In genomic region chr17:18626152-18626870, GRCh38 we compare ENCODE assay signal across 12 cellular contexts. TPM values are rescaled to one million over a fixed set of nuclear protein-coding genes. Genes with fewer than 3 reads are reported as not detected.
A peak's percentile ranks its signal among the peaks of the same experiment; 100 is the strongest.
DNase-seq lines count a peak whose midpoint lies in the region; ATAC-seq and TF ChIP-seq lines count a peak whose summit lies in the region.
"Had no signal": no experiment of that assay in that cellular context is flagged by ENCODE, and none has a peak within 500 bp of the region (broad histone marks: within the 10 kb centered on the region; RNA-seq: fewer than 3 reads in every experiment).

No MANE protein-coding gene starts in this region.

- no peak for TF ChIP-seq CTCF in left ventricle myocardium inferior (IDR thresholded peaks at IDR 0.05; ENCODE audit: borderline replicate concordance)
- no peak for TF ChIP-seq CTCF in heart left ventricle (IDR thresholded peaks at IDR 0.05)
- no peak for TF ChIP-seq CTCF in SU-DHL-6 (IDR thresholded peaks at IDR 0.05; ENCODE audit: insufficient read depth, low read length, poor library complexity, severe bottlenecking)
- TF ChIP-seq CTCF in upper lobe of right lung (IDR thresholded peaks at IDR 0.05) = no peak

- no peak for DNase-seq in left ventricle myocardium inferior
- no peak for DNase-seq in heart left ventricle
- peak; percentile 1 for DNase-seq in inferior parietal cortex (ENCODE audit: extremely low spot score)
- peak; percentile 54 for DNase-seq in upper lobe of right lung
- DNase-seq in NCI-H1694 (lab: John Stamatoyannopoulos, UW) = no peak
- DNase-seq in NCI-H510A (lab: John Stamatoyannopoulos, UW) = no peak

- TF ChIP-seq POLR2A in heart left ventricle (IDR thresholded peaks at IDR 0.05) = no peak

- H3F3A ChIP-seq in SU-DHL-6 (ENCODE audit: insufficient read depth) = no peaks in the 10 kb centered on the region

- no peaks in the 10 kb centered on the region for H3K4me1 ChIP-seq in left ventricle myocardium inferior
- H3K4me1 ChIP-seq in heart left ventricle = peaks cover 0 to 4% (median 0%) of the 10 kb centered on the region in 12 donors
- H3K4me1 ChIP-seq in upper lobe of right lung = no peaks in the 10 kb centered on the region

- H3K9me3 ChIP-seq in left ventricle myocardium inferior (replicated peaks) = no peaks in the 10 kb centered on the region
- no peaks in the 10 kb centered on the region for H3K9me3 ChIP-seq in heart left ventricle
- H3K9me3 ChIP-seq in SU-DHL-6 (ENCODE audit: insufficient read depth, low read length) = no peaks in the 10 kb centered on the region
- H3K9me3 ChIP-seq in upper lobe of right lung = no peaks in the 10 kb centered on the region

- peak overlapping the region; percentile 37 for H3K4me2 ChIP-seq in SU-DHL-6 (ENCODE audit: low read depth, low read length, poor library complexity, severe bottlenecking)

- ATAC-seq in heart left ventricle (no peak), upper lobe of right lung (no peak), GM21526 (IDR thresholded peaks at IDR 0.05; ENCODE audit: low FRiP score, unreplicated experiment) (no peak)
- ATAC-seq: PC-3 had no signal

- no peak overlapping the region for H3K27ac ChIP-seq in left ventricle myocardium inferior (replicated peaks)
- no peak overlapping the region for H3K27ac ChIP-seq in heart left ventricle
- H3K27ac ChIP-seq in SU-DHL-6 (ENCODE audit: low read depth, low read length) = no peak overlapping the region
- H3K27ac ChIP-seq in upper lobe of right lung = no peak overlapping the region

- H3K9ac ChIP-seq in SU-DHL-6 (ENCODE audit: low read length) = peak overlapping the region; percentile 17; the same call in 1 of the 2 replicates

- H3K27me3 ChIP-seq in left ventricle myocardium inferior (ENCODE audit: low read depth) (peaks cover 15% of the 10 kb centered on the region), heart left ventricle (peaks cover 0 to 11% (median 0%) of the 10 kb centered on the region in 9 donors), SU-DHL-6 (ENCODE audit: low read length) (no peaks in the 10 kb centered on the region), upper lobe of right lung (no peaks in the 10 kb centered on the region)

- WGBS in heart left ventricle, 4 donors = 83 to 86% (median 85%) methylated on average over 12 of the region's 12 CpGs

- H3K36me3 ChIP-seq in left ventricle myocardium inferior (no peaks in the 10 kb centered on the region), heart left ventricle (no peaks in the 10 kb centered on the region), SU-DHL-6 (ENCODE audit: low read length) (no peaks in the 10 kb centered on the region), upper lobe of right lung (no peaks in the 10 kb centered on the region)

- H2AFZ ChIP-seq in SU-DHL-6 (ENCODE audit: low read depth, low read length, severe bottlenecking) = peak overlapping the region; percentile 90

- no peaks in the 10 kb centered on the region for H3K79me2 ChIP-seq in SU-DHL-6 (ENCODE audit: insufficient read depth, low read length)

- intact Hi-C loops in left ventricle myocardium inferior (cut with micrococcal nuclease) (no loop called here), heart left ventricle (cut with DNase I) (no loop called here), upper lobe of right lung (cut with DNase I) (no loop called here)

- no peaks in the 10 kb centered on the region for H4K20me1 ChIP-seq in SU-DHL-6 (ENCODE audit: low read depth, low read length)

- H3K4me3 ChIP-seq in left ventricle myocardium inferior = peak overlapping the region; percentile 70
- peak overlapping the region in 6 of 12 donors; percentile 28 to 59 (median 52) for H3K4me3 ChIP-seq in heart left ventricle
- peak overlapping the region; percentile 10 for H3K4me3 ChIP-seq in SU-DHL-6 (ENCODE audit: insufficient read depth, low read length, poor library complexity, severe bottlenecking)
- peak overlapping the region; percentile 50 for H3K4me3 ChIP-seq in upper lobe of right lung

- H3K9me2 ChIP-seq in SU-DHL-6 (replicated peaks; ENCODE audit: insufficient read depth, low read length) = no peaks in the 10 kb centered on the region

RNA-seq across cellular contexts. Expression of gene TBC1D28, which starts 17.9 kb away (rescaled TPM):
- total RNA-seq in left ventricle myocardium inferior = not detected
- total RNA-seq in heart left ventricle = not detected
- not detected for polyA plus RNA-seq in heart left ventricle
- total RNA-seq in upper lobe of right lung = not detected
- total RNA-seq: H7, PC-3 had no signal
- polyA plus RNA-seq: BJ, thymus had no signal

RNA-seq across cellular contexts. Expression of gene FOXO3B, which starts 55.8 kb away (rescaled TPM):
- total RNA-seq in left ventricle myocardium inferior (0.88 TPM), heart left ventricle (1 to 10 TPM in 3 of 9 donors, under 1 TPM in 6; 0.32 to 5.1 (median 0.67) TPM), upper lobe of right lung (3.1 TPM)
- polyA plus RNA-seq in heart left ventricle = 1 to 10 TPM in 1 of 2 donors, under 1 TPM in 1; 0.42 to 1.1 TPM

Comparison
In these comparisons a context has a peak if more than half of its experiments do, and no peak if none do; other contexts are left out.
1. DNase-seq: peak in inferior parietal cortex (single experiment) and upper lobe of right lung (single experiment); none in left ventricle myocardium inferior (single experiment), heart left ventricle (0 of 5), NCI-H1694 (single experiment) and NCI-H510A (single experiment).